1 cellular context compared by ENCODE assay signal in the genomic region with DNA sequence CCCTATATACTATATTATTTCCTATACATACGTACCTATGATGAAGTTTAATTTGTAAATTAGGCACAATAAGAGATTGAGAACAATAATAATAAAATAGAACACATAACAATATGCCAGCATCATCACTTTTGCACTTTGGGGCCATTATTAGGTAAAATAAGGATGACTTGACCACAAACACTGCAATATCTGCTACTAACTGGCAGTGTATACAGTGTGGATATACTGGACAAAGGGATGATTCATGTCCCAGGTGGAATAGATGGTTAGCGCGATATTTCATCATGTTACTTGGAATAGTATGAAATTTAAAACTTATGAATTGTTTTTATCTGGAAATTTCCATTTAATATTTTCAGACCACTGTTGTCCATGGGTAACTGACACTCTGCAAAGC.
TF ChIP-seq lines count a peak whose summit lies in the region.

No MANE protein-coding gene starts in this region.

TF ChIP-seq in K562, 482 proteins besides CTCF, POLR2A, EP300 and RAD21 (continued from another document):
- TF ChIP-seq, protein P1, sequence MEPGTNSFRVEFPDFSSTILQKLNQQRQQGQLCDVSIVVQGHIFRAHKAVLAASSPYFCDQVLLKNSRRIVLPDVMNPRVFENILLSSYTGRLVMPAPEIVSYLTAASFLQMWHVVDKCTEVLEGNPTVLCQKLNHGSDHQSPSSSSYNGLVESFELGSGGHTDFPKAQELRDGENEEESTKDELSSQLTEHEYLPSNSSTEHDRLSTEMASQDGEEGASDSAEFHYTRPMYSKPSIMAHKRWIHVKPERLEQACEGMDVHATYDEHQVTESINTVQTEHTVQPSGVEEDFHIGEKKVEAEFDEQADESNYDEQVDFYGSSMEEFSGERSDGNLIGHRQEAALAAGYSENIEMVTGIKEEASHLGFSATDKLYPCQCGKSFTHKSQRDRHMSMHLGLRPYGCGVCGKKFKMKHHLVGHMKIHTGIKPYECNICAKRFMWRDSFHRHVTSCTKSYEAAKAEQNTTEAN (CRISPR knock-in tag; IDR thresholded peaks at IDR 0.05) = no peak
- no peak for TF ChIP-seq CBX2 (IDR thresholded peaks at IDR 0.05; ENCODE audit: insufficient read depth, low read length, poor library complexity, severe bottlenecking)
- TF ChIP-seq PML (IDR thresholded peaks at IDR 0.05; ENCODE audit: low read length) = no peak
- TF ChIP-seq, protein P2, sequence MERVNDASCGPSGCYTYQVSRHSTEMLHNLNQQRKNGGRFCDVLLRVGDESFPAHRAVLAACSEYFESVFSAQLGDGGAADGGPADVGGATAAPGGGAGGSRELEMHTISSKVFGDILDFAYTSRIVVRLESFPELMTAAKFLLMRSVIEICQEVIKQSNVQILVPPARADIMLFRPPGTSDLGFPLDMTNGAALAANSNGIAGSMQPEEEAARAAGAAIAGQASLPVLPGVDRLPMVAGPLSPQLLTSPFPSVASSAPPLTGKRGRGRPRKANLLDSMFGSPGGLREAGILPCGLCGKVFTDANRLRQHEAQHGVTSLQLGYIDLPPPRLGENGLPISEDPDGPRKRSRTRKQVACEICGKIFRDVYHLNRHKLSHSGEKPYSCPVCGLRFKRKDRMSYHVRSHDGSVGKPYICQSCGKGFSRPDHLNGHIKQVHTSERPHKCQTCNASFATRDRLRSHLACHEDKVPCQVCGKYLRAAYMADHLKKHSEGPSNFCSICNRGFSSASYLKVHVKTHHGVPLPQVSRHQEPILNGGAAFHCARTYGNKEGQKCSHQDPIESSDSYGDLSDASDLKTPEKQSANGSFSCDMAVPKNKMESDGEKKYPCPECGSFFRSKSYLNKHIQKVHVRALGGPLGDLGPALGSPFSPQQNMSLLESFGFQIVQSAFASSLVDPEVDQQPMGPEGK (CRISPR knock-in tag; IDR thresholded peaks at IDR 0.05; ENCODE audit: borderline replicate concordance) = no peak
- TF ChIP-seq FIP1L1 (IDR thresholded peaks at IDR 0.05; ENCODE audit: low read depth, low read length, poor library complexity, severe bottlenecking) = no peak
- no peak for TF ChIP-seq ZNF785 (CRISPR knock-in tag; IDR thresholded peaks at IDR 0.05)
- TF ChIP-seq, protein P3, sequence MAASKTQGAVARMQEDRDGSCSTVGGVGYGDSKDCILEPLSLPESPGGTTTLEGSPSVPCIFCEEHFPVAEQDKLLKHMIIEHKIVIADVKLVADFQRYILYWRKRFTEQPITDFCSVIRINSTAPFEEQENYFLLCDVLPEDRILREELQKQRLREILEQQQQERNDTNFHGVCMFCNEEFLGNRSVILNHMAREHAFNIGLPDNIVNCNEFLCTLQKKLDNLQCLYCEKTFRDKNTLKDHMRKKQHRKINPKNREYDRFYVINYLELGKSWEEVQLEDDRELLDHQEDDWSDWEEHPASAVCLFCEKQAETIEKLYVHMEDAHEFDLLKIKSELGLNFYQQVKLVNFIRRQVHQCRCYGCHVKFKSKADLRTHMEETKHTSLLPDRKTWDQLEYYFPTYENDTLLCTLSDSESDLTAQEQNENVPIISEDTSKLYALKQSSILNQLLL (CRISPR knock-in tag; IDR thresholded peaks at IDR 0.05; ENCODE audit: borderline replicate concordance) = no peak
- TF ChIP-seq PCBP1 (IDR thresholded peaks at IDR 0.05; ENCODE audit: low read depth, low read length, poor library complexity, severe bottlenecking) = no peak
- no peak for TF ChIP-seq RB1 (IDR thresholded peaks at IDR 0.05; ENCODE audit: low read depth)
- TF ChIP-seq HDAC3 (IDR thresholded peaks at IDR 0.05; ENCODE audit: borderline replicate concordance, partially characterized antibody) = peak; percentile 39
- TF ChIP-seq, protein P4, sequence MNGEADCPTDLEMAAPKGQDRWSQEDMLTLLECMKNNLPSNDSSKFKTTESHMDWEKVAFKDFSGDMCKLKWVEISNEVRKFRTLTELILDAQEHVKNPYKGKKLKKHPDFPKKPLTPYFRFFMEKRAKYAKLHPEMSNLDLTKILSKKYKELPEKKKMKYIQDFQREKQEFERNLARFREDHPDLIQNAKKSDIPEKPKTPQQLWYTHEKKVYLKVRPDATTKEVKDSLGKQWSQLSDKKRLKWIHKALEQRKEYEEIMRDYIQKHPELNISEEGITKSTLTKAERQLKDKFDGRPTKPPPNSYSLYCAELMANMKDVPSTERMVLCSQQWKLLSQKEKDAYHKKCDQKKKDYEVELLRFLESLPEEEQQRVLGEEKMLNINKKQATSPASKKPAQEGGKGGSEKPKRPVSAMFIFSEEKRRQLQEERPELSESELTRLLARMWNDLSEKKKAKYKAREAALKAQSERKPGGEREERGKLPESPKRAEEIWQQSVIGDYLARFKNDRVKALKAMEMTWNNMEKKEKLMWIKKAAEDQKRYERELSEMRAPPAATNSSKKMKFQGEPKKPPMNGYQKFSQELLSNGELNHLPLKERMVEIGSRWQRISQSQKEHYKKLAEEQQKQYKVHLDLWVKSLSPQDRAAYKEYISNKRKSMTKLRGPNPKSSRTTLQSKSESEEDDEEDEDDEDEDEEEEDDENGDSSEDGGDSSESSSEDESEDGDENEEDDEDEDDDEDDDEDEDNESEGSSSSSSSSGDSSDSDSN (IDR thresholded peaks at IDR 0.05; ENCODE audit: borderline replicate concordance in 1 of 2, low read depth in 2 of 2, low read length in 2 of 2) = no peak
- TF ChIP-seq, protein P5, sequence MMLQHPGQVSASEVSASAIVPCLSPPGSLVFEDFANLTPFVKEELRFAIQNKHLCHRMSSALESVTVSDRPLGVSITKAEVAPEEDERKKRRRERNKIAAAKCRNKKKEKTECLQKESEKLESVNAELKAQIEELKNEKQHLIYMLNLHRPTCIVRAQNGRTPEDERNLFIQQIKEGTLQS (IDR thresholded peaks at IDR 0.05) = peak; percentile 83
- TF ChIP-seq, protein P5 (CRISPR knock-in tag; conservative IDR thresholded peaks at IDR 0.05) = no peak
- peak; percentile 42; the same call in 1 of the 2 replicates for TF ChIP-seq MAFK (IDR thresholded peaks at IDR 0.05; ENCODE audit: low read length)
